ENCODE assay signal across 10 cellular contexts in the genomic region with DNA sequence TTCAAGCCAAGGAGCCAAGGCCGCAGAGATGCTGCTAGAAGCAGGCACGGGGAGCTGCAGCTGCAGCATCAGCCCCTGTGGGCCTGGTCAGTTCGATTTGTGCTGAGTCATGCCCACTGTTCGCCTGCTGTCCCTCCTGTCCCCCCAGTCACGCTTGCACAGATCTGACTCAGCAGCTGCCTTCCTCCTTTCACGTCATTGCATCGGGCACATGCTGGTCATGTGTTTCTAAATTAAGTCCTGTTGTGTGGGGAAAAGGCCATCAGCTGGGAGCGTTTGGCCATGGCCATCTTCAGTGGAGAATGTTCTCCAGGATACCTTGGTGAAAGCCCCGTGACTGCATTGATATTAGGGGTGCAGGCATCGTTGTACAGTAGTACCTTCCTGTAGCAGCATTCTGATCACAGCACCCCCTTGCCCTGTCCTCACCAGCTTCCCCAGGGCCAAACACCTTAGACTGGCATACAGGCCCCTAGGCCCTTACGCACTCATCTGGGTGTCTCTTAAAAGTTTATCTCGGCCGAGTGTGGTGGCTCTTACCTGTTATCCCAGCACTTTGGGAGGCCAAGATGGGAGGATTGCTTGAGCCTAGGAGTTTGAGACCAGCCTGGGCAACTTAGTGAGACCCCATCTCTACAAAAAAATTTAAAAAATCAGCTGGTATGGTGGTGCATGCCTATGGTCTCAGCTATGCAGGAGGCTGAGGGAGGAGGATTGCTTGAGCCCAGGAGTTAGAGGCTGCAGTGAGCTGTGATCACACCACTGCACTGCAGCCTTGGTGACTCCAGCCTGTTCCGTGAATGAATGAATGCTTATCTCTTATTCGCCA. TPM values are rescaled to one million over a fixed set of nuclear protein-coding genes. Genes with fewer than 3 reads are reported as not detected.
DNase-seq lines count a peak whose midpoint lies in the region; ATAC-seq, FAIRE-seq and TF ChIP-seq lines count a peak whose summit lies in the region.
"Had no signal": no experiment of that assay in that cellular context is flagged by ENCODE, and none has a peak within 500 bp of the region (broad histone marks: within the 10 kb centered on the region; RNA-seq: fewer than 3 reads in every experiment).

No MANE protein-coding gene starts in this region.

- FAIRE-seq in RCC 7860 (lab: Jason Lieb, UNC) = peak; percentile 83

- POLR2A ChIA-PET in AG04450 (lab: Yijun Ruan, JAX) = interaction anchor here (0.7 to 1.6 kb wide), 4 partner anchors 24 to 72 kb away, joined by 3 to 11 read pairs (median 3); partner anchors contain the start of gene POR

- peak overlapping the region; percentile 78 for H3K27ac ChIP-seq in AG04450 (ENCODE audit: low read depth, low read length)
- H3K27ac ChIP-seq in fibroblast of lung (ENCODE audit: insufficient read depth, low read length) = peak overlapping the region; percentile 76

- no peak for TF ChIP-seq CTCF in AG04450 (IDR thresholded peaks at IDR 0.05; ENCODE audit: low read depth, low read length)
- TF ChIP-seq CTCF in fibroblast of lung (conservative IDR thresholded peaks at IDR 0.05 in 1 of 2, IDR thresholded peaks at IDR 0.05 in 1 of 2; ENCODE audit: low read depth in 1 of 2, low read length in 2 of 2) = no peak
- TF ChIP-seq CTCF in nephron (IDR thresholded peaks at IDR 0.05; ENCODE audit: unreplicated experiment in 3 of 3) = no peak

- H3K27me3 ChIP-seq in AG04450 (ENCODE audit: control insufficient read depth, insufficient read depth, low read length) (no peaks in the 10 kb centered on the region), fibroblast of lung (ENCODE audit: control insufficient read depth, insufficient read depth, low read length) (no peaks in the 10 kb centered on the region)

- no peak overlapping the region for H3K4me2 ChIP-seq in fibroblast of lung (ENCODE audit: extremely low read depth, insufficient read depth, low read length)

- peaks cover 23% of the 10 kb centered on the region for H3K4me1 Mint-ChIP-seq in nephron

- no peak overlapping the region for H3K4me3 ChIP-seq in AG04450 (ENCODE audit: low read depth, low read length)
- H3K4me3 ChIP-seq in fibroblast of lung (replicated peaks in 1 of 4; ENCODE audit: control extremely low read depth in 1 of 4, insufficient read depth in 1 of 4, low read depth in 3 of 4, low read length in 4 of 4) = no peak overlapping the region

- H3K9me3 Mint-ChIP-seq in nephron = no peaks in the 10 kb centered on the region

- no peaks in the 10 kb centered on the region for H4K20me1 ChIP-seq in fibroblast of lung (ENCODE audit: control insufficient read depth, extremely low read depth, insufficient read depth, low read length)

- H3K27ac Mint-ChIP-seq in nephron = peak overlapping the region in 2 of 3 experiments; percentile 5 to 60

- no peak overlapping the region for H2AFZ ChIP-seq in fibroblast of lung (ENCODE audit: low read length)

- no peak overlapping the region for H3K4me3 Mint-ChIP-seq in nephron

- H3K36me3 ChIP-seq in fibroblast of lung (ENCODE audit: control insufficient read depth, insufficient read depth, low read length) = no peaks in the 10 kb centered on the region

- peak; percentile 75 for DNase-seq in AG04450 (ENCODE audit: low read depth, low spot score)
- peak; percentile 95 for DNase-seq in RCC 7860 (ENCODE audit: low spot score)
- DNase-seq in fibroblast of lung (ENCODE audit: low read depth in 2 of 2) = peak; percentile 88 to 97
- no peak for DNase-seq in NCI-H2227 treated with DMSO at 0.1 percent for 48 hours (lab: John Stamatoyannopoulos, UW)
- DNase-seq: activated naive CD4-positive, alpha-beta T cell; GDM1 had no signal

- ATAC-seq in HG03108 (IDR thresholded peaks at IDR 0.05; ENCODE audit: unreplicated experiment) (no peak), GM19452 (IDR thresholded peaks at IDR 0.05; ENCODE audit: unreplicated experiment) (no peak)
- no peak for ATAC-seq in activated CD4-positive, CD25-positive, alpha-beta regulatory T cell treated with anti-CD3 and anti-CD28 coated beads, Interleukin-2, amount 50 U/mL, for 24 hours

- H3K4me1 ChIP-seq in fibroblast of lung (ENCODE audit: control insufficient read depth, extremely low read depth, insufficient read depth, low read length) = peaks cover 6% of the 10 kb centered on the region

- H3K9me3 ChIP-seq in AG04450 (ENCODE audit: control insufficient read depth, insufficient read depth, low read length) (peaks cover 19% of the 10 kb centered on the region), fibroblast of lung (ENCODE audit: control insufficient read depth, insufficient read depth, low read depth, low read length) (no peaks in the 10 kb centered on the region)

- peaks cover 16% of the 10 kb centered on the region for H3K36me3 Mint-ChIP-seq in nephron (ENCODE audit: low read depth)

- H3K27me3 Mint-ChIP-seq in nephron (ENCODE audit: low read depth) = no peaks in the 10 kb centered on the region

- CTCF ChIA-PET in AG04450 (lab: Charles Lee) = interaction anchor here (0.9 kb wide), 1 partner anchor 82 kb away, joined by 4 read pairs; no protein-coding TSS in a partner anchor

- no peak overlapping the region for H3K9ac ChIP-seq in fibroblast of lung (ENCODE audit: insufficient read depth, low read length)

- H3K79me2 ChIP-seq in fibroblast of lung (ENCODE audit: control insufficient read depth, insufficient read depth, low read length) = peaks cover 5% of the 10 kb centered on the region

RNA-seq across cellular contexts. Expression of gene POR, which starts 23.2 kb away (rescaled TPM):
- polyA plus RNA-seq in AG04450 (2011; rRNA removed) (39.0 and 46.5 TPM in 2 replicates), fibroblast of lung (34.9 and 36.2 TPM in 2 replicates)
- 39.8 and 57.0 TPM in 2 replicates for polyA minus RNA-seq in AG04450 (2011; rRNA and poly(A)+ RNA removed)
- total RNA-seq in fibroblast of lung = 105 and 207 TPM in 2 replicates
- polyA plus RNA-seq in fibroblast of lung (2012) = 50.2 and 56.1 TPM in 2 replicates
- polyA minus RNA-seq in fibroblast of lung (ENCODE audit: low replicate concordance) = 112 and 142 TPM in 2 replicates

RNA-seq across cellular contexts. Expression of gene TMEM120A, which starts 56.2 kb away (rescaled TPM):
- polyA plus RNA-seq in AG04450 (2011; rRNA removed) (46.3 and 59.1 TPM in 2 replicates), fibroblast of lung (56.5 and 62.3 TPM in 2 replicates)
- 61.0 and 64.2 TPM in 2 replicates for polyA minus RNA-seq in AG04450 (2011; rRNA and poly(A)+ RNA removed)
- total RNA-seq in fibroblast of lung = 27.7 and 56.1 TPM in 2 replicates
- polyA plus RNA-seq in fibroblast of lung (2012) = 49.7 and 50.7 TPM in 2 replicates
- 59.9 and 108 TPM in 2 replicates for polyA minus RNA-seq in fibroblast of lung (ENCODE audit: low replicate concordance)

RNA-seq across cellular contexts. Expression of gene RHBDD2, which starts 59.3 kb away (rescaled TPM):
- polyA plus RNA-seq in AG04450 (2011; rRNA removed) = 34.9 and 50.0 TPM in 2 replicates
- polyA minus RNA-seq in AG04450 (2011; rRNA and poly(A)+ RNA removed) = 34.2 and 38.4 TPM in 2 replicates
- 10.8 and 16.7 TPM in 2 replicates for total RNA-seq in fibroblast of lung
- polyA plus RNA-seq in fibroblast of lung = 24.5 and 27.8 TPM in 2 replicates
- 33.4 and 41.7 TPM in 2 replicates for polyA plus RNA-seq in fibroblast of lung (2012)
- polyA minus RNA-seq in fibroblast of lung (ENCODE audit: low replicate concordance) = 67.0 and 86.1 TPM in 2 replicates
